In genomic region chr7:152872745-152873118, GRCh38 we compare ENCODE assay signal across 19 cellular contexts.
DNase-seq lines count a peak whose midpoint lies in the region; ATAC-seq and TF ChIP-seq lines count a peak whose summit lies in the region.
"Had no signal": no experiment of that assay in that cellular context is flagged by ENCODE, and none has a peak within 500 bp of the region (broad histone marks: within the 10 kb centered on the region; RNA-seq: fewer than 3 reads in every experiment).

No MANE protein-coding gene starts in this region.

- BruUV-seq in Panc1 (replicated peaks; lab: Mats Ljungman, UMichigan) = no TSS peak

- POLR2A ChIA-PET in Panc1 (lab: Charles Lee) = no interaction called here

- TF ChIP-seq CTCF in Panc1 (IDR thresholded peaks at IDR 0.05) (no peak), WERI-Rb-1 (IDR thresholded peaks at IDR 0.05; ENCODE audit: low read depth, low read length) (no peak)

- intact Hi-C loops in Panc1 (cut with micrococcal nuclease; ENCODE audit: unreplicated experiment) = no loop called here

- no peak overlapping the region for H3K27ac Mint-ChIP-seq in stimulated activated memory B cell treated with anti-CD40 and anti-IgM and Interleukin-4, amounts not matched to agents 10 μg/mL and 1 μg/mL and 100 μg/mL, for 72 hours
- H3K27ac Mint-ChIP-seq: CD4-positive, alpha-beta memory T cell; GM23338 had no signal

- no peaks in the 10 kb centered on the region for H3K4me1 ChIP-seq in Panc1 (ENCODE audit: control insufficient read depth, insufficient read depth, low read length)
- H3K4me1 ChIP-seq: A549 had no signal

- H3K9me3 ChIP-seq in Panc1 (ENCODE audit: control insufficient read depth, insufficient read depth, low read depth, low read length) (no peaks in the 10 kb centered on the region), WERI-Rb-1 (ENCODE audit: severe bottlenecking) (no peaks in the 10 kb centered on the region)
- H3K9me3 ChIP-seq: A549 had no signal

- H3K4me3 ChIP-seq in Panc1 (ENCODE audit: low read depth in 2 of 2, low read length in 2 of 2) (no peak overlapping the region), WERI-Rb-1 (ENCODE audit: low read depth, low read length) (no peak overlapping the region)
- H3K4me3 ChIP-seq: A549, GM23338 had no signal

- H3K9me3 Mint-ChIP-seq in stimulated activated memory B cell treated with anti-CD40 and anti-IgM and Interleukin-4, amounts not matched to agents 10 μg/mL and 1 μg/mL and 100 μg/mL, for 72 hours = peaks cover 3% of the 10 kb centered on the region

- no peaks in the 10 kb centered on the region for H3K27me3 ChIP-seq in Panc1 (ENCODE audit: control insufficient read depth, insufficient read depth, low read length)
- no peaks in the 10 kb centered on the region for H3K27me3 ChIP-seq in WERI-Rb-1 (ENCODE audit: insufficient read depth, low read depth, severe bottlenecking)

- H3K4me3 Mint-ChIP-seq in stimulated activated memory B cell treated with anti-CD40 and anti-IgM and Interleukin-4, amounts not matched to agents 10 μg/mL and 1 μg/mL and 100 μg/mL, for 72 hours = no peak overlapping the region
- H3K4me3 Mint-ChIP-seq: CD4-positive, alpha-beta memory T cell; GM23338 had no signal

- CTCF ChIA-PET in Panc1 (lab: Charles Lee) = no interaction called here

- peak; percentile 44 for DNase-seq in activated CD8-positive, alpha-beta memory T cell treated with anti-CD3 and anti-CD28 coated beads for 24 hours
- DNase-seq in activated CD8-positive, alpha-beta memory T cell treated with anti-CD3 and anti-CD28 coated beads, Interleukin-2, amount 50 U/mL, for 4 hours = no peak
- DNase-seq in Panc1 (ENCODE audit: low read depth, low spot score) = no peak
- DNase-seq in mesenteric fat pad (ENCODE audit: low spot score) = peak; percentile 77
- no peak for DNase-seq in superior temporal gyrus (ENCODE audit: extremely low spot score)
- no peak for DNase-seq in WERI-Rb-1
- no peak for DNase-seq in Kasumi-1 (lab: John Stamatoyannopoulos, UW)
- DNase-seq: AML-193; CD4-positive, alpha-beta memory T cell; DMS153; DMS79; GDM1; IMR-90 had no signal

- H3K27ac ChIP-seq in Panc1 (ENCODE audit: low read length) (no peak overlapping the region), WERI-Rb-1 (no peak overlapping the region)
- H3K27ac ChIP-seq: 22Rv1, A549, C4-2B, HL-60 had no signal

- no peaks in the 10 kb centered on the region for H3K4me1 Mint-ChIP-seq in stimulated activated memory B cell treated with anti-CD40 and anti-IgM and Interleukin-4, amounts not matched to agents 10 μg/mL and 1 μg/mL and 100 μg/mL, for 72 hours
- H3K4me1 Mint-ChIP-seq: CD4-positive, alpha-beta memory T cell; GM23338 had no signal

- peaks cover 34% of the 10 kb centered on the region for H3K36me3 Mint-ChIP-seq in stimulated activated memory B cell treated with anti-CD40 and anti-IgM and Interleukin-4, amounts not matched to agents 10 μg/mL and 1 μg/mL and 100 μg/mL, for 72 hours

- in situ Hi-C loops in Panc1 (cut with HindIII; ENCODE audit: low pct_unique_long_range_greater_than_20kb, low sequenced_read_pairs) = no loop called here

- ATAC-seq in Panc1 = 0 out of 2 replicates have a peak, but pooled peaks have one; percentile 18
- peak; percentile 51 for ATAC-seq in stimulated activated memory B cell treated with anti-CD40 and anti-IgM and Interleukin-4, amounts not matched to agents 10 μg/mL and 1 μg/mL and 100 μg/mL, for 72 hours
- ATAC-seq: GM23338 had no signal

- no peaks in the 10 kb centered on the region for H3K36me3 ChIP-seq in Panc1 (ENCODE audit: control insufficient read depth, insufficient read depth, low read length)
- no peaks in the 10 kb centered on the region for H3K36me3 ChIP-seq in WERI-Rb-1

- H3K27me3 Mint-ChIP-seq in stimulated activated memory B cell treated with anti-CD40 and anti-IgM and Interleukin-4, amounts not matched to agents 10 μg/mL and 1 μg/mL and 100 μg/mL, for 72 hours = no peaks in the 10 kb centered on the region
- H3K27me3 Mint-ChIP-seq: CD4-positive, alpha-beta memory T cell had no signal

Comparison
In these comparisons a context has a peak if more than half of its experiments do, and no peak if none do; other contexts are left out.
1. DNase-seq: peak in activated CD8-positive, alpha-beta memory T cell treated with anti-CD3 and anti-CD28 coated beads for 24 hours (single experiment) and mesenteric fat pad (single experiment); none in activated CD8-positive, alpha-beta memory T cell treated with anti-CD3 and anti-CD28 coated beads, Interleukin-2, amount 50 U/mL, for 4 hours (single experiment), Panc1 (single experiment), superior temporal gyrus (single experiment), WERI-Rb-1 (single experiment) and Kasumi-1 (0 of 2).